ENCODE assay signal across 13 cellular contexts in genomic region chr21:38506606-38507331, GRCh38. TPM values are rescaled to one million over a fixed set of nuclear protein-coding genes. Genes with fewer than 3 reads are reported as not detected.
DNase-seq lines count a peak whose midpoint lies in the region; ATAC-seq lines count a peak whose summit lies in the region.
"Had no signal": no experiment of that assay in that cellular context is flagged by ENCODE, and none has a peak within 500 bp of the region (broad histone marks: within the 10 kb centered on the region; RNA-seq: fewer than 3 reads in every experiment).

No MANE protein-coding gene starts in this region.

- H3K27me3 Mint-ChIP-seq in immature natural killer cell (ENCODE audit: low read depth in 3 of 3): peaks cover 0 to 3% (median 2%) of the 10 kb centered on the region in 3 donors

- DNase-seq in AML-193 (lab: John Stamatoyannopoulos, UW): peak; percentile 83 to 84
- peak in 67 of 76 experiments; percentile 10 to 86 (median 59) for DNase-seq in HUDEP-2 (lab: John Stamatoyannopoulos, UW; ENCODE audit: unreplicated experiment in 76 of 76)
- peak; percentile 59 for DNase-seq in SKM-1 treated with dmso at 0.1 percent for 144 hours (lab: John Stamatoyannopoulos, UW; ENCODE audit: unreplicated experiment)
- peak; percentile 14 to 28 (median 26) for DNase-seq in immature natural killer cell
- DNase-seq in activated effector memory CD4-positive, alpha-beta T cell treated with Interleukin-2 at 50 U/mL for 16 hours: no peak
- no peak for DNase-seq in activated T-cell treated with anti-CD3 and anti-CD28 coated beads, Interleukin-2, amount 50 U/mL, for 1 hour
- no peak for DNase-seq in NCI-H2196 (lab: John Stamatoyannopoulos, UW; ENCODE audit: unreplicated experiment)
- DNase-seq: activated B cell treated with CpG ODN at 0.5 μM for 24 hours; amygdala; CD4-positive, alpha-beta memory T cell; NCI-H446; stimulated activated CD4-positive, alpha-beta T cell treated with anti-CD3 and anti-CD28 coated beads, Interleukin-2, amount 100 ng/mL, for 24 hours had no signal

- H3K9me3 Mint-ChIP-seq in immature natural killer cell: peaks cover 0 to 2% (median 0%) of the 10 kb centered on the region in 6 donors
- H3K9me3 Mint-ChIP-seq: activated B cell treated with CpG ODN at 0.5 μM for 24 hours; CD4-positive, alpha-beta memory T cell had no signal

- H3K27ac Mint-ChIP-seq in immature natural killer cell: peak overlapping the region in 3 of 6 donors; percentile 1 to 57 (median 2)
- H3K27ac Mint-ChIP-seq: activated B cell treated with CpG ODN at 0.5 μM for 24 hours; CD4-positive, alpha-beta memory T cell had no signal

- peaks cover 11 to 17% of the 10 kb centered on the region in 2 donors for H3K4me1 Mint-ChIP-seq in immature natural killer cell
- H3K4me1 Mint-ChIP-seq: activated B cell treated with CpG ODN at 0.5 μM for 24 hours had no signal

- H3K4me3 Mint-ChIP-seq in immature natural killer cell: peak overlapping the region; percentile 34 to 79 (median 55)
- H3K4me3 Mint-ChIP-seq: activated B cell treated with CpG ODN at 0.5 μM for 24 hours had no signal

- no peaks in the 10 kb centered on the region for H3K36me3 Mint-ChIP-seq in immature natural killer cell
- H3K36me3 Mint-ChIP-seq: CD4-positive, alpha-beta memory T cell had no signal

- ATAC-seq in HG02642 (IDR thresholded peaks at IDR 0.05; ENCODE audit: poor library complexity, unreplicated experiment): no peak

RNA-seq across cellular contexts. Expression of gene ERG, which starts 8.5 kb away (rescaled TPM):
- polyA plus RNA-seq in immature natural killer cell: not detected
- polyA plus RNA-seq: CD4-positive, alpha-beta memory T cell had no signal

Comparison
In these comparisons a context has a peak if more than half of its experiments do, and no peak if none do; other contexts are left out.
1. DNase-seq: peak in AML-193 (2 of 2), HUDEP-2 (67 of 76), SKM-1 treated with dmso at 0.1 percent for 144 hours (single experiment) and immature natural killer cell (3 of 3); none in activated effector memory CD4-positive, alpha-beta T cell treated with Interleukin-2 at 50 U/mL for 16 hours (single experiment), activated T-cell treated with anti-CD3 and anti-CD28 coated beads, Interleukin-2, amount 50 U/mL, for 1 hour (single experiment) and NCI-H2196 (single experiment).